In the genomic region with DNA sequence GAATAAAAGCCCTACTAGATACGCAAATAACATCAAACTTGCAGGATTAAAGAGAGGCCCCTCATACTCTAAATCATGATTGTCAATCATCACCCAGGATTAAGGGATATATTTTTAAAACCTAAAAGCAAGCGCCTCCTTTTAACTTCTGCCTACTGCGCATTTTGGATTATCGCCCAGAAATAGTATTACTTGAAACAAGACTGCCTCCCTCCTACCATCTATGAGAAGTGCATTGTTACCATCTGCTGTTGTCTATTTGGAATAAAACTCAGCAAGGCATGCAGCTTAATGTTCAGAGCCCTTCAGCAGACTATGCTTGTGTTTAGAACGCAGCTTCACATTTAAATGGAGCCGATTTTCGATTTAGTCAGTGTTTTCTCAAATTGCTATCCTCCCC, we compare ENCODE assay signal across 9 cellular contexts.
DNase-seq lines count a peak whose midpoint lies in the region; ATAC-seq and TF ChIP-seq lines count a peak whose summit lies in the region.
"Had no signal": no experiment of that assay in that cellular context is flagged by ENCODE, and none has a peak within 500 bp of the region (broad histone marks: within the 10 kb centered on the region; RNA-seq: fewer than 3 reads in every experiment).

No MANE protein-coding gene starts in this region.

- WGBS in tibial nerve, 2 donors, result 66% methylated on average over 7 of the region's 7 CpGs

- no peaks in the 10 kb centered on the region for H3K9me3 Mint-ChIP-seq in MCF 10A (ENCODE audit: unreplicated experiment)

- in situ Hi-C loops in T47D (cut with HindIII; ENCODE audit: low pct_unique_long_range_greater_than_20kb, low sequenced_read_pairs), result no loop called here

- no peak overlapping the region for H3K27ac ChIP-seq in tibial nerve
- H3K27ac ChIP-seq: BLaER1 had no signal

- H3K36me3 Mint-ChIP-seq in MCF 10A (ENCODE audit: insufficient read depth, unreplicated experiment), result no peaks in the 10 kb centered on the region

- H3K27ac Mint-ChIP-seq in MCF 10A (ENCODE audit: low read depth, unreplicated experiment), result no peak overlapping the region

- CTCF ChIA-PET in MCF 10A (lab: Yijun Ruan, JAX), result interaction anchor here (0.8 to 1.2 kb wide), 4 partner anchors 43 to 700 kb away, joined by 3 to 4 read pairs (median 4); no protein-coding TSS in a partner anchor

- TF ChIP-seq EP300 in tibial nerve (IDR thresholded peaks at IDR 0.05), result no peak

- no peaks in the 10 kb centered on the region for H3K36me3 ChIP-seq in tibial nerve
- H3K36me3 ChIP-seq: BLaER1 had no signal

- no peaks in the 10 kb centered on the region for H3K9me3 ChIP-seq in tibial nerve
- H3K9me3 ChIP-seq: BLaER1 had no signal

- no peak for ATAC-seq in HG02970 (IDR thresholded peaks at IDR 0.05; ENCODE audit: low FRiP score, unreplicated experiment)

- BruUV-seq in MCF 10A (replicated peaks; lab: Mats Ljungman, UMichigan), result no TSS peak

- H3K4me1 ChIP-seq in tibial nerve, result no peaks in the 10 kb centered on the region
- H3K4me1 ChIP-seq: BLaER1 had no signal

- no peak overlapping the region for H3K4me3 Mint-ChIP-seq in MCF 10A (ENCODE audit: unreplicated experiment)

- H3K27me3 Mint-ChIP-seq in MCF 10A (ENCODE audit: insufficient read depth, unreplicated experiment), result peaks cover 75% of the 10 kb centered on the region

- DNase-seq in T47D (ENCODE audit: low read depth in 1 of 2, low spot score in 1 of 2), result peak; percentile 41 to 60
- no peak for DNase-seq in MCF 10A (ENCODE audit: unreplicated experiment)
- peak; percentile 41 to 65 for DNase-seq in NCI-H446 (lab: John Stamatoyannopoulos, UW)
- peak; percentile 29 for DNase-seq in dedifferentiated amniotic fluid mesenchymal stem cell (ENCODE audit: extremely low spot score)
- DNase-seq in tibial nerve (ENCODE audit: low spot score in 2 of 2), result no peak
- DNase-seq in activated CD4-positive, alpha-beta T cell treated with anti-CD3 and anti-CD28 coated beads, Interleukin-2, amount 50 U/mL, for 4 hours, result no peak
- no peak for DNase-seq in iPS-NIHi7 (ENCODE audit: extremely low spot score)

- no peak overlapping the region for H3K4me3 ChIP-seq in tibial nerve
- H3K4me3 ChIP-seq: BLaER1 had no signal

- POLR2A ChIA-PET in MCF 10A (lab: Yijun Ruan, JAX), result interaction anchor here (0.6 kb wide), 1 partner anchor 71 kb away, joined by 3 read pairs; no protein-coding TSS in a partner anchor

- no peak for TF ChIP-seq POLR2A in tibial nerve (IDR thresholded peaks at IDR 0.05)

- intact Hi-C loops in MCF 10A (cut with micrococcal nuclease), result loop anchor here (10.0 kb wide), 1 partner anchor 126 kb away; no protein-coding TSS in a partner anchor

- H3K4me1 Mint-ChIP-seq in MCF 10A (ENCODE audit: insufficient read depth, unreplicated experiment), result no peaks in the 10 kb centered on the region

- TF ChIP-seq CTCF in MCF 10A (IDR thresholded peaks at IDR 0.05; ENCODE audit: unreplicated experiment) (no peak), tibial nerve (IDR thresholded peaks at IDR 0.05) (peak in 3 of 5 experiments; percentile 2 to 17 (median 5))

- no peaks in the 10 kb centered on the region for H3K27me3 ChIP-seq in tibial nerve
- H3K27me3 ChIP-seq: BLaER1 had no signal

Comparison
In these comparisons a context has a peak if more than half of its experiments do, and no peak if none do; other contexts are left out.
1. DNase-seq: peak in T47D (2 of 2), NCI-H446 (2 of 2) and dedifferentiated amniotic fluid mesenchymal stem cell (single experiment); none in MCF 10A (single experiment), tibial nerve (0 of 2), activated CD4-positive, alpha-beta T cell treated with anti-CD3 and anti-CD28 coated beads, Interleukin-2, amount 50 U/mL, for 4 hours (0 of 2) and iPS-NIHi7 (single experiment).